Comparison of ENCODE assay signal across 29 cellular contexts in the genomic region with DNA sequence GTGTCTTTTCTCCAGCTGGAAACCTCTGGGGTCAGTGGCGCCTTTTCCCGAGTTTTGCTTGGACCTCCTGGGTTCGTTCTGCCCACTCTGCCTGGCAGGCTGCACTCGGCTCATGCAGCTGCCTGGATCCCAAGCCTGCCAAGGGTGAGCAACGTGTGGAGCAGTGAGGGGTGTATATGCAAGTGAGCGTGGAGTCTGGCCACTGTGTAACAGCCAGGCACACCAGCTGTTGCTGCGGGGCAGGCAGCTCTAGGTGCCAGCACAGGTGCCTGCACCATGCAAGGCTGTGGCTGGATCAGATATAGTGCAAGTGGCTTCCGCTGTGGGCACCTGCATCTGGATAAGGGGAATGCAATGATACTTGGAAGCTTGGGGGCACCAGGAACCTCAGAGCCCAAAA.
"Had no signal": no experiment of that assay in that cellular context is flagged by ENCODE, and none has a peak within 500 bp of the region (broad histone marks: within the 10 kb centered on the region; RNA-seq: fewer than 3 reads in every experiment).

No MANE protein-coding gene starts in this region.

- H3K36me3 ChIP-seq: adrenal gland, colonic mucosa, WERI-Rb-1 had no signal

- H3K27ac Mint-ChIP-seq: activated B cell treated with CpG ODN at 0.5 μM for 24 hours; activated CD8-positive, alpha-beta T cell treated with anti-CD3 and anti-CD28 coated beads for 36 hours; activated naive CD4-positive, alpha-beta T cell treated with anti-CD3 and anti-CD28 coated beads, Interleukin-2, amount 50 U/mL, for 24 hours; activated naive CD8-positive, alpha-beta T cell treated with anti-CD3 and anti-CD28 coated beads for 36 hours; activated naive CD8-positive, alpha-beta T cell treated with anti-CD3 and anti-CD28 coated beads, Interleukin-2, amount 50 U/mL, for 24 hours; activated T-helper 17 cell treated with anti-CD3 and anti-CD28 coated beads, Interleukin-2, amount 50 U/mL, for 72 hours; T-cell; T-helper 1 cell treated with Interleukin-12 subunit alpha and Interleukin-12 subunit beta and Interleukin-4 antibody, amounts not matched to agents 30 μg/mL and 1 μg/mL, for 36 hours had no signal

- H3K36me3 Mint-ChIP-seq: activated naive CD4-positive, alpha-beta T cell treated with anti-CD3 and anti-CD28 coated beads, Interleukin-2, amount 50 U/mL, for 24 hours; activated naive CD8-positive, alpha-beta T cell treated with anti-CD3 and anti-CD28 coated beads for 36 hours; T-cell had no signal

- DNase-seq: activated B cell treated with CpG ODN at 0.5 μM for 24 hours; activated CD4-positive, alpha-beta T cell treated with anti-CD3 and anti-CD28 coated beads for 48 hours; activated CD4-positive, alpha-beta T cell treated with anti-CD3 and anti-CD28 coated beads, Interleukin-2, amount 50 U/mL, for 1 hour; activated CD4-positive, alpha-beta T cell treated with anti-CD3 and anti-CD28 coated beads, Interleukin-2, amount 50 U/mL, for 48 hours; activated CD8-positive, alpha-beta memory T cell treated with anti-CD3 and anti-CD28 coated beads for 24 hours; activated CD8-positive, alpha-beta T cell treated with anti-CD3 and anti-CD28 coated beads for 36 hours; activated effector memory CD4-positive, alpha-beta T cell treated with Interleukin-2 at 50 U/mL for 16 hours; activated gamma-delta T cell treated with Interleukin-2 at 50 U/mL for 16 hours; activated naive CD4-positive, alpha-beta T cell treated with Interleukin-2 at 50 U/mL for 16 hours; activated naive CD8-positive, alpha-beta T cell treated with anti-CD3 and anti-CD28 coated beads for 36 hours; activated naive CD8-positive, alpha-beta T cell treated with anti-CD3 and anti-CD28 coated beads, Interleukin-2, amount 50 U/mL, for 24 hours; activated T-cell treated with anti-CD3 and anti-CD28 coated beads, Interleukin-2, amount 50 U/mL, for 4 hours; adrenal gland; amygdala; aorta; body of pancreas; caudate nucleus; colonic mucosa; effector CD8-positive, alpha-beta T cell; foreskin fibroblast; SW 1271; T-cell; T1000; WERI-Rb-1 had no signal

- H3K9me3 ChIP-seq: adrenal gland, body of pancreas, colonic mucosa had no signal

- H3K27ac ChIP-seq: adrenal gland, body of pancreas, colonic mucosa, WERI-Rb-1 had no signal

- H3K4me3 Mint-ChIP-seq: activated B cell treated with CpG ODN at 0.5 μM for 24 hours; activated CD8-positive, alpha-beta T cell treated with anti-CD3 and anti-CD28 coated beads for 36 hours; activated naive CD4-positive, alpha-beta T cell treated with anti-CD3 and anti-CD28 coated beads, Interleukin-2, amount 50 U/mL, for 24 hours; activated naive CD8-positive, alpha-beta T cell treated with anti-CD3 and anti-CD28 coated beads for 36 hours; activated naive CD8-positive, alpha-beta T cell treated with anti-CD3 and anti-CD28 coated beads, Interleukin-2, amount 50 U/mL, for 24 hours; activated T-cell treated with anti-CD3 and anti-CD28 coated beads, Interleukin-2, amount 50 U/mL, for 4 hours; activated T-helper 17 cell treated with anti-CD3 and anti-CD28 coated beads, Interleukin-2, amount 50 U/mL, for 72 hours; T-cell; T-helper 1 cell treated with Interleukin-12 subunit alpha and Interleukin-12 subunit beta and Interleukin-4 antibody, amounts not matched to agents 30 μg/mL and 1 μg/mL, for 36 hours had no signal

- H3K27me3 Mint-ChIP-seq: activated B cell treated with CpG ODN at 0.5 μM for 24 hours; activated CD8-positive, alpha-beta T cell treated with anti-CD3 and anti-CD28 coated beads for 36 hours; activated naive CD4-positive, alpha-beta T cell treated with anti-CD3 and anti-CD28 coated beads, Interleukin-2, amount 50 U/mL, for 24 hours; activated naive CD8-positive, alpha-beta T cell treated with anti-CD3 and anti-CD28 coated beads for 36 hours; activated naive CD8-positive, alpha-beta T cell treated with anti-CD3 and anti-CD28 coated beads, Interleukin-2, amount 50 U/mL, for 24 hours; activated T-helper 17 cell treated with anti-CD3 and anti-CD28 coated beads, Interleukin-2, amount 50 U/mL, for 72 hours; T-cell had no signal

- H3K4me1 ChIP-seq: adrenal gland, body of pancreas, colonic mucosa had no signal

- ATAC-seq: activated CD4-positive, CD25-positive, alpha-beta regulatory T cell treated with anti-CD3 and anti-CD28 coated beads, Interleukin-2, amount 50 U/mL, for 24 hours; activated CD8-positive, alpha-beta T cell treated with anti-CD3 and anti-CD28 coated beads for 36 hours; activated naive CD8-positive, alpha-beta T cell treated with anti-CD3 and anti-CD28 coated beads, Interleukin-2, amount 50 U/mL, for 24 hours; activated T-cell treated with anti-CD3 and anti-CD28 coated beads, Interleukin-2, amount 50 U/mL, for 4 hours; activated T-helper 17 cell treated with anti-CD3 and anti-CD28 coated beads, Interleukin-2, amount 50 U/mL, for 72 hours; body of pancreas; esophagus mucosa; T-cell had no signal

- H3K4me3 ChIP-seq: adrenal gland, body of pancreas, colonic mucosa had no signal

- H3K27me3 ChIP-seq: adrenal gland, body of pancreas, colonic mucosa had no signal

- H3K4me1 Mint-ChIP-seq: activated B cell treated with CpG ODN at 0.5 μM for 24 hours; activated naive CD4-positive, alpha-beta T cell treated with anti-CD3 and anti-CD28 coated beads, Interleukin-2, amount 50 U/mL, for 24 hours; activated naive CD8-positive, alpha-beta T cell treated with anti-CD3 and anti-CD28 coated beads for 36 hours; activated naive CD8-positive, alpha-beta T cell treated with anti-CD3 and anti-CD28 coated beads, Interleukin-2, amount 50 U/mL, for 24 hours; activated T-helper 17 cell treated with anti-CD3 and anti-CD28 coated beads, Interleukin-2, amount 50 U/mL, for 72 hours; T-cell had no signal

- H3K9me3 Mint-ChIP-seq: activated CD8-positive, alpha-beta T cell treated with anti-CD3 and anti-CD28 coated beads for 36 hours; activated naive CD4-positive, alpha-beta T cell treated with anti-CD3 and anti-CD28 coated beads, Interleukin-2, amount 50 U/mL, for 24 hours had no signal
